In genomic region chr14:52079239-52079956, GRCh38 we compare ENCODE assay signal across 21 cellular contexts. TPM values are rescaled to one million over a fixed set of nuclear protein-coding genes. Genes with fewer than 3 reads are reported as not detected.
DNase-seq lines count a peak whose midpoint lies in the region; ATAC-seq and TF ChIP-seq lines count a peak whose summit lies in the region.
"Had no signal": no experiment of that assay in that cellular context is flagged by ENCODE, and none has a peak within 500 bp of the region (broad histone marks: within the 10 kb centered on the region; RNA-seq: fewer than 3 reads in every experiment).

No MANE protein-coding gene starts in this region.

- peaks cover 42% of the 10 kb centered on the region for H3K4me1 Mint-ChIP-seq in MCF 10A (ENCODE audit: insufficient read depth, unreplicated experiment)

- intact Hi-C loops in MCF 10A (cut with micrococcal nuclease), result no loop called here
- intact Hi-C loops in breast epithelium (cut with DNase I; ENCODE audit: low total_unique reads), result no loop called here
- intact Hi-C loops in thyroid gland (cut with DNase I), result loop anchor here (5.0 kb wide), 1 partner anchor 33 kb away; no protein-coding TSS in a partner anchor

- H3K36me3 ChIP-seq in breast epithelium, result no peaks in the 10 kb centered on the region
- no peaks in the 10 kb centered on the region for H3K36me3 ChIP-seq in hepatocyte (replicated peaks; ENCODE audit: insufficient read depth, low read depth)
- no peaks in the 10 kb centered on the region for H3K36me3 ChIP-seq in thyroid gland
- H3K36me3 ChIP-seq: tibial nerve had no signal

- H3K9me3 Mint-ChIP-seq in MCF 10A (ENCODE audit: unreplicated experiment), result peaks cover 5% of the 10 kb centered on the region

- POLR2A ChIA-PET in MCF 10A (lab: Yijun Ruan, JAX), result interaction anchor here (1.0 to 2.1 kb wide), 3 partner anchors 11 to 200 kb away, joined by 3 to 10 read pairs (median 3); partner anchors contain the start of gene NID2

- CTCF ChIA-PET in MCF 10A (lab: Yijun Ruan, JAX), result interaction anchor here (0.6 to 3.8 kb wide), 5 partner anchors 9 to 415 kb away, joined by 3 to 15 read pairs (median 4); no protein-coding TSS in a partner anchor

- no peak for ATAC-seq in GM18498 (IDR thresholded peaks at IDR 0.05; ENCODE audit: unreplicated experiment)
- ATAC-seq: GM23338; naive thymus-derived CD8-positive, alpha-beta T cell had no signal

- H3K27ac Mint-ChIP-seq in MCF 10A (ENCODE audit: low read depth, unreplicated experiment), result peak overlapping the region; percentile 82
- H3K27ac Mint-ChIP-seq: brain; CD8-positive, alpha-beta memory T cell; GM23338; naive thymus-derived CD8-positive, alpha-beta T cell had no signal

- no peaks in the 10 kb centered on the region for H3K79me2 ChIP-seq in hepatocyte

- H3K27me3 ChIP-seq in breast epithelium (no peaks in the 10 kb centered on the region), hepatocyte (no peaks in the 10 kb centered on the region), thyroid gland (no peaks in the 10 kb centered on the region)
- H3K27me3 ChIP-seq: tibial nerve had no signal

- peaks cover 6% of the 10 kb centered on the region for H3K36me3 Mint-ChIP-seq in MCF 10A (ENCODE audit: insufficient read depth, unreplicated experiment)
- H3K36me3 Mint-ChIP-seq: brain had no signal

- no peak for TF ChIP-seq POLR2A in breast epithelium (IDR thresholded peaks at IDR 0.05)
- TF ChIP-seq POLR2A in thyroid gland (IDR thresholded peaks at IDR 0.05), result no peak

- H3K4me3 ChIP-seq in breast epithelium, result no peak overlapping the region
- no peak overlapping the region for H3K4me3 ChIP-seq in hepatocyte
- no peak overlapping the region for H3K4me3 ChIP-seq in thyroid gland (replicated peaks in 1 of 3)
- H3K4me3 ChIP-seq: GM23338, tibial nerve had no signal

- H3K9me2 ChIP-seq in hepatocyte (replicated peaks; ENCODE audit: insufficient read depth), result no peaks in the 10 kb centered on the region

- no peaks in the 10 kb centered on the region for H4K20me1 ChIP-seq in hepatocyte (ENCODE audit: insufficient read depth, poor library complexity, severe bottlenecking)

- peak overlapping the region; percentile 3 for H3K4me2 ChIP-seq in hepatocyte
- H3K4me2 ChIP-seq: GM23338 had no signal

- no TSS peak for BruUV-seq in MCF 10A (replicated peaks; lab: Mats Ljungman, UMichigan)

- H3K27ac ChIP-seq in breast epithelium (no peak overlapping the region), hepatocyte (peak overlapping the region; percentile 54), thyroid gland (peak overlapping the region; percentile 80 to 96 (median 81))
- H3K27ac ChIP-seq: 22Rv1 had no signal

- no peaks in the 10 kb centered on the region for H3K9me3 ChIP-seq in breast epithelium
- H3K9me3 ChIP-seq in hepatocyte (ENCODE audit: low read depth), result peaks cover 4% of the 10 kb centered on the region
- H3K9me3 ChIP-seq in thyroid gland, result no peaks in the 10 kb centered on the region

- H3K4me1 ChIP-seq in breast epithelium, result no peaks in the 10 kb centered on the region
- H3K4me1 ChIP-seq in hepatocyte (ENCODE audit: insufficient read depth), result peaks cover 14% of the 10 kb centered on the region
- H3K4me1 ChIP-seq in thyroid gland, result peaks cover 52 to 65% of the 10 kb centered on the region in 2 donors

- TF ChIP-seq CTCF in MCF 10A (IDR thresholded peaks at IDR 0.05; ENCODE audit: unreplicated experiment) (no peak), breast epithelium (IDR thresholded peaks at IDR 0.05) (no peak), hepatocyte (IDR thresholded peaks at IDR 0.05; ENCODE audit: poor library complexity) (no peak), thyroid gland (IDR thresholded peaks at IDR 0.05) (no peak)

- DNase-seq in MCF 10A (ENCODE audit: unreplicated experiment), result no peak
- no peak for DNase-seq in breast epithelium (ENCODE audit: low spot score in 2 of 2)
- DNase-seq in SW480 (ENCODE audit: low spot score), result peak; percentile 7
- DNase-seq in hepatocyte (ENCODE audit: low spot score), result no peak
- DNase-seq in thyroid gland, result no peak
- DNase-seq in globus pallidus (ENCODE audit: low spot score), result no peak
- DNase-seq in cerebellum (ENCODE audit: low spot score), result no peak
- DNase-seq: activated CD8-positive, alpha-beta memory T cell treated with anti-CD3 and anti-CD28 coated beads, Interleukin-2, amount 50 U/mL, for 4 hours; activated naive CD4-positive, alpha-beta T cell treated with Interleukin-2 at 50 U/mL for 16 hours; CD8-positive, alpha-beta memory T cell; head of caudate nucleus; left cardiac atrium; naive thymus-derived CD8-positive, alpha-beta T cell; NCI-H1105 treated with DMSO at 0.1 percent for 48 hours; NCI-H345; stimulated activated CD4-positive, alpha-beta T cell treated with anti-CD3 and anti-CD28 coated beads, Interleukin-2, amount 100 ng/mL, for 24 hours had no signal

- no peak overlapping the region for H2AFZ ChIP-seq in hepatocyte

- 35% methylated on average over 7 of the region's 7 CpGs for WGBS in hepatocyte (ENCODE audit: low lambda C conversion rate, missing lambda C conversion rate)
- 67 to 79% methylated on average over 7 of the region's 7 CpGs for WGBS in thyroid gland, 2 donors

- no peak overlapping the region for H3K4me3 Mint-ChIP-seq in MCF 10A (ENCODE audit: unreplicated experiment)
- H3K4me3 Mint-ChIP-seq: brain; CD8-positive, alpha-beta memory T cell; GM23338; naive thymus-derived CD8-positive, alpha-beta T cell had no signal

- H3K27me3 Mint-ChIP-seq in MCF 10A (ENCODE audit: insufficient read depth, unreplicated experiment), result no peaks in the 10 kb centered on the region

RNA-seq across cellular contexts. Expression of gene NID2, which starts 10.5 kb away (rescaled TPM):
- total RNA-seq in MCF 10A (2022) (not detected in 2 replicates), breast epithelium (10 to 100 TPM; 10.9 to 30.8 (median 14.2) TPM), hepatocyte (43.1 and 52.8 TPM in 2 replicates), thyroid gland (100 to 1,000 TPM; 115 to 207 (median 130) TPM), cerebellum (35.4 TPM)
- polyA plus RNA-seq in hepatocyte, result 60.4 and 65.7 TPM in 2 replicates
- total RNA-seq: CD8-positive, alpha-beta memory T cell; naive thymus-derived CD8-positive, alpha-beta T cell had no signal

Comparison
In these comparisons a context has a peak if more than half of its experiments do, and no peak if none do; other contexts are left out.
1. RNA of gene NID2, which starts 10.5 kb away (total RNA-seq): 115 to 207 TPM in thyroid gland, 43.1 to 52.8 TPM in hepatocyte, 35.4 TPM in cerebellum (single experiment) and 10.9 to 30.8 TPM in breast epithelium; not detected in MCF 10A; every median in the first group is over 10 times any median in the second.
2. H3K27ac ChIP-seq: peak in hepatocyte (single experiment) and thyroid gland (3 of 3); none in breast epithelium (0 of 2).